In genomic region chr17:48760411-48760810, GRCh38 we compare ENCODE assay signal across 18 cellular contexts. TPM values are rescaled to one million over a fixed set of nuclear protein-coding genes. Genes with fewer than 3 reads are reported as not detected.
DNase-seq lines count a peak whose midpoint lies in the region; ATAC-seq, FAIRE-seq and TF ChIP-seq lines count a peak whose summit lies in the region.
"Had no signal": no experiment of that assay in that cellular context is flagged by ENCODE, and none has a peak within 500 bp of the region (broad histone marks: within the 10 kb centered on the region; RNA-seq: fewer than 3 reads in every experiment).

No MANE protein-coding gene starts in this region.

- WGBS in heart left ventricle, 4 donors = 17 to 26% (median 24%) methylated on average over 4 of the region's 4 CpGs
- WGBS in testis, 2 donors = 28 to 37% methylated on average over 4 of the region's 4 CpGs
- WGBS in mammary epithelial cell (ENCODE audit: low coverage, missing lambda C conversion rate) = 55% methylated on average over 4 of the region's 4 CpGs

- H3K4me3 ChIP-seq in heart left ventricle (no peak overlapping the region), MG63 (no peak overlapping the region), kidney (ENCODE audit: low read length in 2 of 2) (no peak overlapping the region), testis (no peak overlapping the region), mammary epithelial cell (replicated peaks in 1 of 3; ENCODE audit: insufficient read depth in 1 of 3, low read depth in 2 of 3, low read length in 3 of 3) (no peak overlapping the region)
- H3K4me3 ChIP-seq: BLaER1 had no signal

- H4K20me1 ChIP-seq in mammary epithelial cell (ENCODE audit: insufficient read depth, low read length) = no peaks in the 10 kb centered on the region

- H3K27ac ChIP-seq in heart left ventricle = no peak overlapping the region
- no peak overlapping the region for H3K27ac ChIP-seq in kidney (ENCODE audit: low read depth in 2 of 2, low read length in 2 of 2)
- H3K27ac ChIP-seq in testis = no peak overlapping the region
- no peak overlapping the region for H3K27ac ChIP-seq in mammary epithelial cell (ENCODE audit: insufficient read depth, low read depth, low read length)
- H3K27ac ChIP-seq: BLaER1, KMS-11 had no signal

- ATAC-seq in heart left ventricle = peak in 3 of 4 donors; percentile 20 to 54 (median 49)
- no peak for ATAC-seq in left cardiac atrium

- no peaks in the 10 kb centered on the region for H3K9me3 ChIP-seq in heart left ventricle
- H3K9me3 ChIP-seq in MG63 = no peaks in the 10 kb centered on the region
- no peaks in the 10 kb centered on the region for H3K9me3 ChIP-seq in kidney (ENCODE audit: control insufficient read depth in 1 of 2, low read length in 2 of 2)
- H3K9me3 ChIP-seq in testis = no peaks in the 10 kb centered on the region
- H3K9me3 ChIP-seq in mammary epithelial cell (replicated peaks; ENCODE audit: insufficient read depth, low read length) = no peaks in the 10 kb centered on the region
- H3K9me3 ChIP-seq: BLaER1 had no signal

- H3K4me1 ChIP-seq in heart left ventricle (peaks cover 0 to 9% (median 0%) of the 10 kb centered on the region in 12 donors), kidney (ENCODE audit: control insufficient read depth in 1 of 2, insufficient read depth in 1 of 2, low read depth in 1 of 2, low read length in 2 of 2) (no peaks in the 10 kb centered on the region), testis (peaks cover 13% of the 10 kb centered on the region), mammary epithelial cell (ENCODE audit: insufficient read depth, low read length) (no peaks in the 10 kb centered on the region)
- H3K4me1 ChIP-seq: BLaER1 had no signal

- DNase-seq in heart left ventricle = no peak
- no peak for DNase-seq in left cardiac atrium
- peak; percentile 80 for DNase-seq in MG63
- peak; percentile 3 for DNase-seq in kidney
- peak; percentile 65 for DNase-seq in testis
- DNase-seq in cerebellum (ENCODE audit: low spot score) = no peak
- no peak for DNase-seq in mammary epithelial cell
- DNase-seq in stimulated activated CD4-positive, alpha-beta T cell treated with anti-CD3 and anti-CD28 coated beads, Interleukin-15, amount 100 ng/mL, for 24 hours = no peak
- DNase-seq: DMS 273 treated with DMSO at 0.1 percent for 48 hours, EL, MM.1S, NCI-H1105, NCI-H187, NCI-H2171, NCI-H524 had no signal

- H3K27me3 ChIP-seq in heart left ventricle (peaks cover 14 to 94% (median 59%) of the 10 kb centered on the region in 9 donors), MG63 (no peaks in the 10 kb centered on the region), testis (no peaks in the 10 kb centered on the region), mammary epithelial cell (ENCODE audit: insufficient read depth, low read length) (peaks cover 5% of the 10 kb centered on the region)

- dilution Hi-C loops in mammary epithelial cell (cut with HindIII; ENCODE audit: low sequenced_read_pairs) = loop anchor here (10.0 kb wide), 1 partner anchor 516 kb away; no protein-coding TSS in a partner anchor

- CTCF ChIA-PET in mammary epithelial cell (lab: Charles Lee; ENCODE audit: low non-redundant PET) = no interaction called here

- TF ChIP-seq CTCF in heart left ventricle (IDR thresholded peaks at IDR 0.05) (no peak), kidney (IDR thresholded peaks at IDR 0.05; ENCODE audit: borderline replicate concordance, extremely low read depth, insufficient read depth) (no peak), testis (IDR thresholded peaks at IDR 0.05) (no peak), mammary epithelial cell (conservative IDR thresholded peaks at IDR 0.05 in 1 of 2, IDR thresholded peaks at IDR 0.05 in 1 of 2; ENCODE audit: extremely low read depth in 1 of 2, insufficient read depth in 1 of 2, low read depth in 1 of 2, low read length in 2 of 2) (no peak)

- BruUV-seq in mammary epithelial cell (replicated peaks; lab: Mats Ljungman, UMichigan) = no TSS peak

- in situ Hi-C loops in mammary epithelial cell (cut with MboI; ENCODE audit: low sequenced_read_pairs in 2 of 2) = no loop called here

- no peaks in the 10 kb centered on the region for H3K79me2 ChIP-seq in mammary epithelial cell (ENCODE audit: insufficient read depth, low read length)

- no peak for TF ChIP-seq POLR2A in heart left ventricle (IDR thresholded peaks at IDR 0.05)
- no peak for TF ChIP-seq POLR2A in testis (IDR thresholded peaks at IDR 0.05)

- H3K9ac ChIP-seq in kidney (ENCODE audit: low read length in 2 of 2) (no peak overlapping the region), mammary epithelial cell (ENCODE audit: insufficient read depth, low read length) (no peak overlapping the region)
- H3K9ac ChIP-seq: BLaER1, KMS-11 had no signal

- intact Hi-C loops in heart left ventricle (cut with DNase I) (no loop called here), left cardiac atrium (cut with DNase I) (no loop called here), kidney (cut with DNase I) (no loop called here), testis (cut with DNase I; ENCODE audit: low total_unique reads) (no loop called here), mammary epithelial cell (cut with micrococcal nuclease) (no loop called here)

- H3K36me3 ChIP-seq in heart left ventricle (no peaks in the 10 kb centered on the region), MG63 (no peaks in the 10 kb centered on the region), kidney (ENCODE audit: control insufficient read depth in 1 of 2, insufficient read depth in 2 of 2, low read length in 2 of 2) (no peaks in the 10 kb centered on the region), testis (ENCODE audit: low read depth, missing control alignments) (no peaks in the 10 kb centered on the region), mammary epithelial cell (ENCODE audit: insufficient read depth, low read length) (no peaks in the 10 kb centered on the region)
- H3K36me3 ChIP-seq: BLaER1 had no signal

- FAIRE-seq in kidney (lab: Jason Lieb, UNC) = no peak
- FAIRE-seq: H54 had no signal

- no peak overlapping the region for H2AFZ ChIP-seq in mammary epithelial cell (ENCODE audit: low read depth, low read length)

- H3K4me2 ChIP-seq in mammary epithelial cell (ENCODE audit: insufficient read depth, low read depth, low read length) = no peak overlapping the region
- H3K4me2 ChIP-seq: BLaER1, KMS-11 had no signal

RNA-seq across cellular contexts. Expression of gene HOXB13, which starts 31.9 kb away (rescaled TPM):
- total RNA-seq in heart left ventricle = not detected
- polyA plus RNA-seq in heart left ventricle = not detected
- not detected for total RNA-seq in left cardiac atrium
- 6.1 and 10.2 TPM in 2 replicates for total RNA-seq in MG63 (2014; rRNA removed; shearing (Covaris generic); ENCODE audit: low replicate concordance)
- total RNA-seq in kidney = not detected
- polyA plus RNA-seq in kidney (ENCODE audit: insufficient read depth, low read depth, low replicate concordance) = not detected
- under 1 TPM in 1 of 2 donors, not detected in 1; 0.24 TPM for total RNA-seq in testis
- polyA plus RNA-seq in testis (ENCODE audit: insufficient read depth, low read depth, low replicate concordance) = not detected
- not detected for total RNA-seq in cerebellum
- not detected for total RNA-seq in mammary epithelial cell
- polyA plus RNA-seq in mammary epithelial cell = 0.01 TPM
- not detected for polyA minus RNA-seq in mammary epithelial cell

RNA-seq across cellular contexts. Expression of gene PRAC2, which starts 37.4 kb away (rescaled TPM):
- total RNA-seq in heart left ventricle (not detected), left cardiac atrium (not detected), kidney (not detected), testis (1 to 10 TPM; 2.6 to 3.2 TPM), cerebellum (not detected), mammary epithelial cell (not detected)
- polyA plus RNA-seq in heart left ventricle (not detected), kidney (ENCODE audit: insufficient read depth, low read depth, low replicate concordance) (not detected), testis (ENCODE audit: insufficient read depth, low read depth, low replicate concordance) (0.86 TPM), mammary epithelial cell (not detected)
- total RNA-seq in MG63 (2014; rRNA removed; shearing (Covaris generic); ENCODE audit: low replicate concordance) = 5.0 TPM in 1 of 2 replicates, not detected in the other
- polyA minus RNA-seq in mammary epithelial cell = not detected

RNA-seq across cellular contexts. Expression of gene PRAC1, which starts 38.1 kb away (rescaled TPM):
- not detected for total RNA-seq in heart left ventricle
- not detected for polyA plus RNA-seq in heart left ventricle
- total RNA-seq in left cardiac atrium = not detected
- total RNA-seq in MG63 (2014; rRNA removed; shearing (Covaris generic); ENCODE audit: low replicate concordance) = not detected in 2 replicates
- total RNA-seq in kidney = not detected
- not detected for polyA plus RNA-seq in kidney (ENCODE audit: insufficient read depth, low read depth, low replicate concordance)
- total RNA-seq in testis = not detected
- polyA plus RNA-seq in testis (ENCODE audit: insufficient read depth, low read depth, low replicate concordance) = not detected
- not detected for total RNA-seq in cerebellum
- not detected for total RNA-seq in mammary epithelial cell
- not detected for polyA plus RNA-seq in mammary epithelial cell
- polyA minus RNA-seq in mammary epithelial cell = not detected

RNA-seq across cellular contexts. Expression of gene TTLL6, which starts 56.6 kb away (rescaled TPM):
- total RNA-seq in heart left ventricle (under 1 TPM in 1 of 9 donors, not detected in 8; 0.55 TPM), left cardiac atrium (under 1 TPM in 1 of 2 donors, not detected in 1; 0.16 TPM), kidney (2.3 TPM), testis (10 to 100 TPM; 18.5 to 44.3 TPM), cerebellum (0.09 TPM), mammary epithelial cell (not detected)
- polyA plus RNA-seq in heart left ventricle (under 1 TPM; 0.07 to 0.15 TPM), kidney (ENCODE audit: insufficient read depth, low read depth, low replicate concordance) (4.2 TPM), testis (ENCODE audit: insufficient read depth, low read depth, low replicate concordance) (70.9 TPM), mammary epithelial cell (not detected)
- total RNA-seq in MG63 (2014; rRNA removed; shearing (Covaris generic); ENCODE audit: low replicate concordance) = not detected in 2 replicates
- not detected for polyA minus RNA-seq in mammary epithelial cell

Comparison
In these comparisons a context has a peak if more than half of its experiments do, and no peak if none do; other contexts are left out.
1. ATAC-seq: peak in heart left ventricle (3 of 4); none in left cardiac atrium (0 of 2).
2. DNase-seq: peak in MG63 (single experiment), kidney (single experiment) and testis (single experiment); none in heart left ventricle (0 of 5), left cardiac atrium (single experiment), cerebellum (single experiment), mammary epithelial cell (single experiment) and stimulated activated CD4-positive, alpha-beta T cell treated with anti-CD3 and anti-CD28 coated beads, Interleukin-15, amount 100 ng/mL, for 24 hours (single experiment).